In genomic region chr4:8905236-8905772, GRCh38 we compare ENCODE assay signal across 17 cellular contexts. TPM values are rescaled to one million over a fixed set of nuclear protein-coding genes. Genes with fewer than 3 reads are reported as not detected.
"Had no signal": no experiment of that assay in that cellular context is flagged by ENCODE, and none has a peak within 500 bp of the region (broad histone marks: within the 10 kb centered on the region; RNA-seq: fewer than 3 reads in every experiment).

No MANE protein-coding gene starts in this region.

- H3K4me1 ChIP-seq: heart left ventricle had no signal

- H3K4me3 Mint-ChIP-seq: activated CD8-positive, alpha-beta T cell treated with anti-CD3 and anti-CD28 coated beads for 36 hours; activated T-helper 1 cell treated with anti-CD3 and anti-CD28 coated beads, Interleukin-12 subunit alpha, Interleukin-12 subunit beta, Interleukin-2, Interleukin-4 antibody, amounts not matched to agents 30 ng/mL and 10 ng/mL and 1 ng/mL, durations not matched to agents 14 hours and 24 hours and 36 hours; mesothelial cell of epicardium; T-cell; type B pancreatic cell had no signal

- H3K36me3 ChIP-seq: heart left ventricle had no signal

- H3K27me3 Mint-ChIP-seq: activated CD8-positive, alpha-beta T cell treated with anti-CD3 and anti-CD28 coated beads for 36 hours had no signal

- H3K4me3 ChIP-seq: heart left ventricle had no signal

- DNase-seq: activated CD4-positive, alpha-beta T cell treated with anti-CD3 and anti-CD28 coated beads for 4 hours; activated CD8-positive, alpha-beta T cell treated with anti-CD3 and anti-CD28 coated beads for 36 hours; amniotic stem cell; foreskin melanocyte; stimulated activated CD4-positive, alpha-beta T cell treated with anti-CD3 and anti-CD28 coated beads, Interleukin-12 subunit alpha, Interleukin-12 subunit beta, amount 100 ng/mL, for 4 hours; stimulated activated naive CD4-positive, alpha-beta T cell; substantia nigra; T-cell had no signal

- H3K27ac Mint-ChIP-seq: activated CD8-positive, alpha-beta T cell treated with anti-CD3 and anti-CD28 coated beads for 36 hours; activated naive CD4-positive, alpha-beta T cell treated with anti-CD3 and anti-CD28 coated beads, Interleukin-2, amount 50 U/mL, for 72 hours; activated T-helper 1 cell treated with anti-CD3 and anti-CD28 coated beads, Interleukin-12 subunit alpha, Interleukin-12 subunit beta, Interleukin-2, Interleukin-4 antibody, amounts not matched to agents 30 ng/mL and 10 ng/mL and 1 ng/mL, durations not matched to agents 14 hours and 24 hours and 36 hours; mesothelial cell of epicardium; progenitor cell of endocrine pancreas; T-cell; type B pancreatic cell had no signal

- ATAC-seq: activated CD8-positive, alpha-beta T cell treated with anti-CD3 and anti-CD28 coated beads for 36 hours; activated naive CD4-positive, alpha-beta T cell treated with anti-CD3 and anti-CD28 coated beads, Interleukin-2, amount 50 U/mL, for 72 hours; heart left ventricle; sciatic nerve; T-cell had no signal

- H3K27ac ChIP-seq: heart left ventricle, VCaP had no signal

- H3K4me1 Mint-ChIP-seq: T-cell had no signal

- H3K36me3 Mint-ChIP-seq: T-cell had no signal

- FAIRE-seq: keratinocyte had no signal

RNA-seq across cellular contexts. Expression of gene HMX1, which starts 33.7 kb away (rescaled TPM):
- total RNA-seq: activated CD8-positive, alpha-beta T cell treated with anti-CD3 and anti-CD28 coated beads for 36 hours; activated naive CD4-positive, alpha-beta T cell treated with anti-CD3 and anti-CD28 coated beads, Interleukin-2, amount 50 U/mL, for 72 hours; activated T-helper 1 cell treated with anti-CD3 and anti-CD28 coated beads, Interleukin-12 subunit alpha, Interleukin-12 subunit beta, Interleukin-2, Interleukin-4 antibody, amounts not matched to agents 30 ng/mL and 10 ng/mL and 1 ng/mL, durations not matched to agents 14 hours and 24 hours and 36 hours; sciatic nerve; T-cell had no signal
- polyA plus RNA-seq: heart left ventricle, keratinocyte had no signal
